Comparison of ENCODE assay signal across 27 cellular contexts in the genomic region with DNA sequence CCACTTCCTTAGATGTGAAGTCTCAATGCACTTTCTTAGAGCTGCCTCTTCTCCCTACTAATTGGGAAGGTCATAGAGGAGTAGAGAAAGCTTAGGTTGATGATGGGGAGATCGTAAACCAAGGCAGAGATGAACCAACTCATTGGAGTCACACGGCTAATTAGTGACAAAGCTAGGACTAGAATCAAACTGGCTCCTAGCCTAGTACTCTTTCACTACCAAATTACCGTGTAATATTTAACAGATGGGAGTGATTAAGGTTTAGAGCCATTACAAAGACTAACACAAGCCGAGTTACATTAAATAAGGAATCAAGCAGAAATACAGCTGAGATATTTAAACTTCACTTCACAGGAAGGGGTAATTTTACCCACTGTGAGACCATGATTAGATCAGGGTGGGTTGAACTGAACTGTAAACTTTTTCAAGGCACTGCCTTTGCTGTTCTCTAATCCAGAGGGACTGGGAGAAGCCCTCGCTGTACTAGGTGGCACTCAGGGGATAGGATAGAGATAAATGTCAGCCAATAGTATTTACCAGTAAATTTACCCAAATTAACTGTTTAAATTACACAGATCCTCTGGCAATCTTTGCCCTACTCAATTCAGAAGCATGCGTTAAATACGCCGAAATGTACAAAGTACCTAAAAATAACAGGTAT.
DNase-seq lines count a peak whose midpoint lies in the region; ATAC-seq, FAIRE-seq and TF ChIP-seq lines count a peak whose summit lies in the region.
"Had no signal": no experiment of that assay in that cellular context is flagged by ENCODE, and none has a peak within 500 bp of the region (broad histone marks: within the 10 kb centered on the region; RNA-seq: fewer than 3 reads in every experiment).

No MANE protein-coding gene starts in this region.

- peaks cover under 1% of the 10 kb centered on the region in 2 experiments; a peak in 2 of 4 replicates for H3K4me1 Mint-ChIP-seq in H9
- H3K4me1 Mint-ChIP-seq: memory B cell had no signal

- H3T11ph ChIP-seq in H9 (ENCODE audit: low read length), result no peak overlapping the region

- H2BK12ac ChIP-seq in H9 (ENCODE audit: insufficient read length, low read depth, low read length), result no peak overlapping the region

- no peak overlapping the region for H3K14ac ChIP-seq in H9 (ENCODE audit: insufficient read depth, low read length)

- peaks cover 2% of the 10 kb centered on the region for H3K27me3 Mint-ChIP-seq in H9 (ENCODE audit: low read depth)

- H3K27me3 ChIP-seq in H9 (ENCODE audit: insufficient read depth, low read length), result no peaks in the 10 kb centered on the region
- H3K27me3 ChIP-seq: hepatocyte, Peyer's patch, SJCRH30, testis had no signal

- H4K91ac ChIP-seq in H9 (ENCODE audit: insufficient read length, low read depth, low read length), result no peak overlapping the region

- no peak for FAIRE-seq in RCC 7860 (lab: Jason Lieb, UNC)
- FAIRE-seq: colon, D721Med, H54, urothelium cell line had no signal

- H3K4me2 ChIP-seq in H9 (ENCODE audit: insufficient read depth, insufficient read length, low read length), result no peak overlapping the region
- H3K4me2 ChIP-seq: hepatocyte had no signal

- no peak overlapping the region for H2BK120ac ChIP-seq in H9 (ENCODE audit: low read depth, low read length, poor library complexity, severe bottlenecking)

- no peaks in the 10 kb centered on the region for H3K4me1 ChIP-seq in H9 (ENCODE audit: insufficient read depth, low read length)
- H3K4me1 ChIP-seq: SJCRH30, testis had no signal

- H3K4me3 Mint-ChIP-seq in H9, result no peak overlapping the region
- H3K4me3 Mint-ChIP-seq: activated naive CD4-positive, alpha-beta T cell treated with anti-CD3 and anti-CD28 coated beads for 36 hours; activated T-helper 1 cell treated with anti-CD3 and anti-CD28 coated beads, Interleukin-12 subunit alpha, Interleukin-12 subunit beta, Interleukin-2, Interleukin-4 antibody, amounts not matched to agents 30 ng/mL and 10 ng/mL and 1 ng/mL, durations not matched to agents 14 hours and 24 hours and 36 hours; memory B cell had no signal

- H3K27ac Mint-ChIP-seq in H9, result no peak overlapping the region
- H3K27ac Mint-ChIP-seq: activated naive CD4-positive, alpha-beta T cell treated with anti-CD3 and anti-CD28 coated beads for 36 hours; activated T-helper 1 cell treated with anti-CD3 and anti-CD28 coated beads, Interleukin-12 subunit alpha, Interleukin-12 subunit beta, Interleukin-2, Interleukin-4 antibody, amounts not matched to agents 30 ng/mL and 10 ng/mL and 1 ng/mL, durations not matched to agents 14 hours and 24 hours and 36 hours; memory B cell had no signal

- H3K23me2 ChIP-seq in H9 (ENCODE audit: insufficient read length, low read depth, low read length, poor library complexity, severe bottlenecking), result no peaks in the 10 kb centered on the region

- H3K9me3 ChIP-seq in H9 (ENCODE audit: control insufficient read depth, low read depth, low read length), result no peaks in the 10 kb centered on the region
- H3K9me3 ChIP-seq: Peyer's patch, SJCRH30, testis had no signal

- no peak overlapping the region for H2BK5ac ChIP-seq in H9 (ENCODE audit: insufficient read length, low read length)

- no peak overlapping the region for H2BK15ac ChIP-seq in H9 (ENCODE audit: low read depth, low read length)

- no peak overlapping the region for H2AK5ac ChIP-seq in H9 (ENCODE audit: insufficient read length, low read length)

- H3K9me3 Mint-ChIP-seq in H9, result peaks cover 32 to 47% of the 10 kb centered on the region in 2 experiments

- WGBS in H9 (ENCODE audit: extremely low coverage, insufficient read length, low lambda C conversion rate), result no CpG with 5 or more reads among the region's 8 CpGs

- DNase-seq in COR-L47 (lab: John Stamatoyannopoulos, UW) (peak; percentile 40), H9 (no peak), RPMI7951 (ENCODE audit: low read depth) (peak; percentile 73), left colon (no peak), DMS53 (lab: John Stamatoyannopoulos, UW) (no peak), RCC 7860 (ENCODE audit: low spot score) (no peak), NCI-H2029 treated with DMSO at 0.1 percent for 48 hours (lab: John Stamatoyannopoulos, UW) (no peak)
- DNase-seq: activated naive CD4-positive, alpha-beta T cell treated with anti-CD3 and anti-CD28 coated beads for 36 hours; amniotic stem cell; effector memory CD4-positive, alpha-beta T cell; foreskin melanocyte; left cardiac atrium; NCI-H1417; NCI-H524; Peyer's patch; posterior cingulate gyrus; SJCRH30; stimulated activated naive CD8-positive, alpha-beta T cell treated with anti-CD3 and anti-CD28 coated beads, Interleukin-15, Interleukin-2, amounts not matched to agents 100 U/mL and 50 U/mL, for 24 hours; testis had no signal

- peaks cover 16 to 26% (median 24%) of the 10 kb centered on the region in 3 experiments for H3K36me3 Mint-ChIP-seq in H9 (ENCODE audit: insufficient read depth in 1 of 3, low read depth in 3 of 3)

- no peaks in the 10 kb centered on the region for H3K79me2 ChIP-seq in H9 (ENCODE audit: insufficient read depth, low read length)
- H3K79me2 ChIP-seq: hepatocyte had no signal

- no peak overlapping the region for H2AFZ ChIP-seq in H9 (ENCODE audit: low read length)
- H2AFZ ChIP-seq: hepatocyte had no signal

- intact Hi-C loops in left colon (cut with DNase I, micrococcal nuclease), result no loop called here

- no peaks in the 10 kb centered on the region for H4K20me1 ChIP-seq in H9 (ENCODE audit: control insufficient read depth, insufficient read depth, insufficient read length)

- no peak overlapping the region for H3K4ac ChIP-seq in H9 (ENCODE audit: low read depth, low read length)

- peak overlapping the region; percentile 45 for H2BK20ac ChIP-seq in H9 (ENCODE audit: low read depth, low read length, poor library complexity, severe bottlenecking)

- no peak overlapping the region for H3K18ac ChIP-seq in H9 (ENCODE audit: insufficient read length, low read depth, low read length)

- H3K23ac ChIP-seq in H9 (ENCODE audit: insufficient read length, low read depth, low read length), result no peak overlapping the region

- no peak for TF ChIP-seq CTCF in H9 (conservative IDR thresholded peaks at IDR 0.05)

- no peak overlapping the region for H3K56ac ChIP-seq in H9 (ENCODE audit: insufficient read length, low read depth, low read length)

- H3K9ac ChIP-seq in H9 (ENCODE audit: extremely low read depth, insufficient read length, low read length), result no peak overlapping the region

- no peak overlapping the region for H3K27ac ChIP-seq in H9 (ENCODE audit: insufficient read length, low read depth, low read length)
- H3K27ac ChIP-seq: hepatocyte, SJCRH30, testis had no signal

- no peaks in the 10 kb centered on the region for H3K79me1 ChIP-seq in H9 (ENCODE audit: insufficient read depth, low read depth, low read length, poor library complexity, severe bottlenecking)

- peak; percentile 92 for ATAC-seq in left colon
- ATAC-seq in GM21723 (IDR thresholded peaks at IDR 0.05; ENCODE audit: unreplicated experiment), result no peak
- ATAC-seq: left cardiac atrium; stimulated activated naive CD8-positive, alpha-beta T cell treated with anti-CD3 and anti-CD28 coated beads, Interleukin-15, Interleukin-2, amounts not matched to agents 100 U/mL and 50 U/mL, for 24 hours had no signal

- H4K8ac ChIP-seq in H9 (replicated peaks; ENCODE audit: insufficient read length, low read depth, low read length), result no peak overlapping the region

- no peak overlapping the region for H4K5ac ChIP-seq in H9 (ENCODE audit: insufficient read length, low read depth, low read length)

Comparison
In these comparisons a context has a peak if more than half of its experiments do, and no peak if none do; other contexts are left out.
1. DNase-seq: peak in COR-L47 (single experiment) and RPMI7951 (single experiment); none in H9 (single experiment), left colon (0 of 2), DMS53 (single experiment), RCC 7860 (single experiment) and NCI-H2029 treated with DMSO at 0.1 percent for 48 hours (single experiment).